Comparison of ENCODE assay signal across 20 cellular contexts in the genomic region with DNA sequence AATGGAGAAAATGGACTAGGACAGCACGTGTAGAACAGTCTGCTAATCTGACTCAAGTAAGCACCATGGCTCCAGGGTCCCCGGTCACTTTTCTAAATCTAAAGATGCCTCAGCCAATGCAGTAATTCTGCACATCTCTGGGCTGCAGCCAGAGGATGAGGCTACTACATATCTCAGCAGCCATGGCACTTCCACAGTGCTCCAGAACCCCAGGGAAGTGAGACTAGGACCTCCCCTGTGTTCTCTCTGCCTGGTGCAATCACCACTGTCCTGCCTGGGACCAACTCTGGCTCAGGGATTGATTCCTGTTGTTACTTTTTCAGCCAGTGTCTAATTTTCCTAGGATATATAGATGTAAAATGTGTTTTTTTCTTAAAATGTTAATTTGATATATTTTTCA.
DNase-seq lines count a peak whose midpoint lies in the region; ATAC-seq and TF ChIP-seq lines count a peak whose summit lies in the region.
"Had no signal": no experiment of that assay in that cellular context is flagged by ENCODE, and none has a peak within 500 bp of the region (broad histone marks: within the 10 kb centered on the region; RNA-seq: fewer than 3 reads in every experiment).

No MANE protein-coding gene starts in this region.

- no peaks in the 10 kb centered on the region for H3K36me3 ChIP-seq in OCI-LY3 (replicated peaks; ENCODE audit: low read depth, low read length)
- no peaks in the 10 kb centered on the region for H3K36me3 ChIP-seq in mammary epithelial cell (ENCODE audit: insufficient read depth, low read length)
- no peaks in the 10 kb centered on the region for H3K36me3 ChIP-seq in psoas muscle (ENCODE audit: insufficient read depth in 1 of 2, low read depth in 1 of 2)
- no peaks in the 10 kb centered on the region for H3K36me3 ChIP-seq in GM23248 (ENCODE audit: low read depth)

- WGBS in mammary epithelial cell (ENCODE audit: low coverage, missing lambda C conversion rate), result 100% methylated on average over 2 of the region's 2 CpGs
- 75 to 77% (median 76%) methylated on average over 2 of the region's 2 CpGs for WGBS in psoas muscle, 3 donors
- WGBS in GM23248 (ENCODE audit: low coverage in 1 of 2, low lambda C conversion rate in 2 of 2, missing lambda C conversion rate in 2 of 2), 2 experiments, result 69 to 71% methylated on average over 2 of the region's 2 CpGs

- H3K4me3 ChIP-seq in OCI-LY3 (ENCODE audit: low read length) (peak overlapping the region; percentile 57), mammary epithelial cell (replicated peaks in 1 of 3; ENCODE audit: insufficient read depth in 1 of 3, low read depth in 2 of 3, low read length in 3 of 3) (no peak overlapping the region), psoas muscle (no peak overlapping the region), GM23248 (no peak overlapping the region)
- H3K4me3 ChIP-seq: PC-9, SK-N-MC had no signal

- no TSS peak for BruUV-seq in mammary epithelial cell (replicated peaks; lab: Mats Ljungman, UMichigan)

- dilution Hi-C loops in mammary epithelial cell (cut with HindIII; ENCODE audit: low sequenced_read_pairs), result no loop called here

- H3K4me3 Mint-ChIP-seq in activated T-cell treated with anti-CD3 and anti-CD28 coated beads, Interleukin-2, amount 50 U/mL, for 24 hours, result no peak overlapping the region
- H3K4me3 Mint-ChIP-seq in activated T-cell treated with anti-CD3 and anti-CD28 coated beads, Interleukin-2, amount 50 U/mL, for 4 hours, result no peak overlapping the region
- H3K4me3 Mint-ChIP-seq in stimulated activated memory B cell treated with anti-CD40 and anti-IgM and Interleukin-4, amounts not matched to agents 10 μg/mL and 1 μg/mL and 100 μg/mL, for 72 hours, result no peak overlapping the region
- H3K4me3 Mint-ChIP-seq: CD14-positive monocyte had no signal

- no peak for DNase-seq in activated T-cell treated with anti-CD3 and anti-CD28 coated beads, Interleukin-2, amount 50 U/mL, for 24 hours
- no peak for DNase-seq in activated T-cell treated with anti-CD3 and anti-CD28 coated beads, Interleukin-2, amount 50 U/mL, for 4 hours
- DNase-seq in mammary epithelial cell (no peak), NCI-H345 treated with DMSO at 0.1 percent for 48 hours (lab: John Stamatoyannopoulos, UW; ENCODE audit: unreplicated experiment) (no peak), psoas muscle (no peak), GM23248 (no peak)
- DNase-seq: DMS 273 treated with DMSO at 0.1 percent for 48 hours; GF-D8; Kasumi-1; NCI-H1105 treated with DMSO at 0.1 percent for 48 hours; NCI-H1694 treated with DMSO at 0.1 percent for 48 hours; NCI-H2107; NCI-H69; NK-92 treated with Interleukin-12 subunit alpha and Interleukin-12 subunit beta, amount 100 ng/mL, for 24 hours had no signal

- H3K9ac ChIP-seq in OCI-LY3 (ENCODE audit: low read length) (peak overlapping the region; percentile 62; the same call in 1 of the 2 replicates), mammary epithelial cell (ENCODE audit: insufficient read depth, low read length) (no peak overlapping the region), GM23248 (no peak overlapping the region)

- peaks cover 5% of the 10 kb centered on the region; the same call in 1 of the 2 replicates for H3F3A ChIP-seq in GM23248 (ENCODE audit: insufficient read depth)

- H3K4me2 ChIP-seq in OCI-LY3 (ENCODE audit: low read length) (peak overlapping the region; percentile 78), mammary epithelial cell (ENCODE audit: insufficient read depth, low read depth, low read length) (peak overlapping the region; percentile 34), GM23248 (ENCODE audit: unreplicated experiment) (no peak overlapping the region)
- H3K4me2 ChIP-seq: PC-9 had no signal

- H3K27me3 Mint-ChIP-seq in activated T-cell treated with anti-CD3 and anti-CD28 coated beads, Interleukin-2, amount 50 U/mL, for 24 hours, result peaks cover under 1% of the 10 kb centered on the region
- peaks cover 2% of the 10 kb centered on the region for H3K27me3 Mint-ChIP-seq in activated T-cell treated with anti-CD3 and anti-CD28 coated beads, Interleukin-2, amount 50 U/mL, for 4 hours (ENCODE audit: low read depth)
- H3K27me3 Mint-ChIP-seq in stimulated activated memory B cell treated with anti-CD40 and anti-IgM and Interleukin-4, amounts not matched to agents 10 μg/mL and 1 μg/mL and 100 μg/mL, for 72 hours, result no peaks in the 10 kb centered on the region

- H3K79me2 ChIP-seq in OCI-LY3 (ENCODE audit: low read length), result no peaks in the 10 kb centered on the region
- no peaks in the 10 kb centered on the region for H3K79me2 ChIP-seq in mammary epithelial cell (ENCODE audit: insufficient read depth, low read length)
- no peaks in the 10 kb centered on the region for H3K79me2 ChIP-seq in GM23248 (ENCODE audit: insufficient read depth)

- TF ChIP-seq CTCF in OCI-LY3 (IDR thresholded peaks at IDR 0.05; ENCODE audit: low read depth, low read length) (no peak), mammary epithelial cell (conservative IDR thresholded peaks at IDR 0.05 in 1 of 2, IDR thresholded peaks at IDR 0.05 in 1 of 2; ENCODE audit: extremely low read depth in 1 of 2, insufficient read depth in 1 of 2, low read depth in 1 of 2, low read length in 2 of 2) (no peak), psoas muscle (IDR thresholded peaks at IDR 0.05) (no peak)

- CTCF ChIA-PET in mammary epithelial cell (lab: Charles Lee; ENCODE audit: low non-redundant PET), result interaction anchor here (1.2 kb wide), 1 partner anchor 45 kb away, joined by 3 read pairs; no protein-coding TSS in a partner anchor

- intact Hi-C loops in mammary epithelial cell (cut with micrococcal nuclease) (loop anchor here (1.0 to 2.0 kb wide), 5 partner anchors 38 to 96 kb away; no protein-coding TSS in a partner anchor), psoas muscle (cut with DNase I) (no loop called here)

- H3K4me1 Mint-ChIP-seq in activated T-cell treated with anti-CD3 and anti-CD28 coated beads, Interleukin-2, amount 50 U/mL, for 24 hours (ENCODE audit: low read depth), result peaks cover 16% of the 10 kb centered on the region
- peaks cover 16% of the 10 kb centered on the region for H3K4me1 Mint-ChIP-seq in activated T-cell treated with anti-CD3 and anti-CD28 coated beads, Interleukin-2, amount 50 U/mL, for 4 hours (ENCODE audit: low read depth)
- peaks cover 52% of the 10 kb centered on the region for H3K4me1 Mint-ChIP-seq in stimulated activated memory B cell treated with anti-CD40 and anti-IgM and Interleukin-4, amounts not matched to agents 10 μg/mL and 1 μg/mL and 100 μg/mL, for 72 hours

- no peak for ATAC-seq in activated T-cell treated with anti-CD3 and anti-CD28 coated beads, Interleukin-2, amount 50 U/mL, for 4 hours
- ATAC-seq in stimulated activated memory B cell treated with anti-CD40 and anti-IgM and Interleukin-4, amounts not matched to agents 10 μg/mL and 1 μg/mL and 100 μg/mL, for 72 hours, result no peak
- no peak for ATAC-seq in psoas muscle
- ATAC-seq: Right ventricle myocardium inferior had no signal

- no peaks in the 10 kb centered on the region for H3K36me3 Mint-ChIP-seq in activated T-cell treated with anti-CD3 and anti-CD28 coated beads, Interleukin-2, amount 50 U/mL, for 24 hours (ENCODE audit: low read depth)
- no peaks in the 10 kb centered on the region for H3K36me3 Mint-ChIP-seq in activated T-cell treated with anti-CD3 and anti-CD28 coated beads, Interleukin-2, amount 50 U/mL, for 4 hours (ENCODE audit: insufficient read depth)
- H3K36me3 Mint-ChIP-seq in stimulated activated memory B cell treated with anti-CD40 and anti-IgM and Interleukin-4, amounts not matched to agents 10 μg/mL and 1 μg/mL and 100 μg/mL, for 72 hours, result no peaks in the 10 kb centered on the region
- H3K36me3 Mint-ChIP-seq: CD14-positive monocyte had no signal

- H3K9me3 ChIP-seq in OCI-LY3 (ENCODE audit: insufficient read depth, low read length), result no peaks in the 10 kb centered on the region
- no peaks in the 10 kb centered on the region for H3K9me3 ChIP-seq in mammary epithelial cell (replicated peaks; ENCODE audit: insufficient read depth, low read length)
- H3K9me3 ChIP-seq in psoas muscle, result no peaks in the 10 kb centered on the region
- H3K9me3 ChIP-seq in GM23248 (ENCODE audit: low read depth), result no peaks in the 10 kb centered on the region

- no peaks in the 10 kb centered on the region for H4K20me1 ChIP-seq in OCI-LY3 (ENCODE audit: insufficient read depth, low read length)
- no peaks in the 10 kb centered on the region for H4K20me1 ChIP-seq in mammary epithelial cell (ENCODE audit: insufficient read depth, low read length)
- no peaks in the 10 kb centered on the region for H4K20me1 ChIP-seq in GM23248 (ENCODE audit: insufficient read depth)

- peak overlapping the region; percentile 88 for H3K27ac ChIP-seq in OCI-LY3 (ENCODE audit: low read length)
- H3K27ac ChIP-seq in mammary epithelial cell (ENCODE audit: insufficient read depth, low read depth, low read length), result peak overlapping the region; percentile 82
- H3K27ac ChIP-seq in psoas muscle, result no peak overlapping the region
- H3K27ac ChIP-seq in GM23248, result no peak overlapping the region
- H3K27ac ChIP-seq: PC-9, SK-N-MC had no signal

- H3K4me1 ChIP-seq in OCI-LY3 (ENCODE audit: low read length) (peaks cover 41% of the 10 kb centered on the region), mammary epithelial cell (ENCODE audit: insufficient read depth, low read length) (peaks cover 18% of the 10 kb centered on the region), psoas muscle (no peaks in the 10 kb centered on the region), GM23248 (ENCODE audit: insufficient read depth) (peaks cover 8% of the 10 kb centered on the region)

- in situ Hi-C loops in mammary epithelial cell (cut with MboI; ENCODE audit: low sequenced_read_pairs in 2 of 2) (no loop called here), GM23248 (cut with MboI) (no loop called here)

- no peaks in the 10 kb centered on the region for H3K9me3 Mint-ChIP-seq in activated T-cell treated with anti-CD3 and anti-CD28 coated beads, Interleukin-2, amount 50 U/mL, for 24 hours
- no peaks in the 10 kb centered on the region for H3K9me3 Mint-ChIP-seq in activated T-cell treated with anti-CD3 and anti-CD28 coated beads, Interleukin-2, amount 50 U/mL, for 4 hours
- H3K9me3 Mint-ChIP-seq in stimulated activated memory B cell treated with anti-CD40 and anti-IgM and Interleukin-4, amounts not matched to agents 10 μg/mL and 1 μg/mL and 100 μg/mL, for 72 hours, result no peaks in the 10 kb centered on the region
- H3K9me3 Mint-ChIP-seq: CD14-positive monocyte had no signal

- H3K27me3 ChIP-seq in OCI-LY3 (ENCODE audit: low read depth, low read length) (no peaks in the 10 kb centered on the region), mammary epithelial cell (ENCODE audit: insufficient read depth, low read length) (no peaks in the 10 kb centered on the region), psoas muscle (ENCODE audit: insufficient read depth in 3 of 3, low read length in 2 of 3) (peaks cover 0 to 11% (median 3%) of the 10 kb centered on the region in 3 donors), GM23248 (replicated peaks; ENCODE audit: insufficient read depth) (no peaks in the 10 kb centered on the region)

- peak overlapping the region; percentile 57 for H3K27ac Mint-ChIP-seq in activated T-cell treated with anti-CD3 and anti-CD28 coated beads, Interleukin-2, amount 50 U/mL, for 24 hours
- peak overlapping the region; percentile 75 for H3K27ac Mint-ChIP-seq in stimulated activated memory B cell treated with anti-CD40 and anti-IgM and Interleukin-4, amounts not matched to agents 10 μg/mL and 1 μg/mL and 100 μg/mL, for 72 hours

- no peaks in the 10 kb centered on the region for H3K9me2 ChIP-seq in GM23248 (ENCODE audit: insufficient read depth)

- H2AFZ ChIP-seq in OCI-LY3 (ENCODE audit: low read depth, low read length) (no peak overlapping the region), mammary epithelial cell (ENCODE audit: low read depth, low read length) (peak overlapping the region; percentile 3), GM23248 (no peak overlapping the region)
- H2AFZ ChIP-seq: PC-9 had no signal

Comparison
In these comparisons a context has a peak if more than half of its experiments do, and no peak if none do; other contexts are left out.
1. H3K27ac ChIP-seq: peak in OCI-LY3 (single experiment) and mammary epithelial cell (single experiment); none in psoas muscle (single experiment) and GM23248 (single experiment).